In the genomic region with DNA sequence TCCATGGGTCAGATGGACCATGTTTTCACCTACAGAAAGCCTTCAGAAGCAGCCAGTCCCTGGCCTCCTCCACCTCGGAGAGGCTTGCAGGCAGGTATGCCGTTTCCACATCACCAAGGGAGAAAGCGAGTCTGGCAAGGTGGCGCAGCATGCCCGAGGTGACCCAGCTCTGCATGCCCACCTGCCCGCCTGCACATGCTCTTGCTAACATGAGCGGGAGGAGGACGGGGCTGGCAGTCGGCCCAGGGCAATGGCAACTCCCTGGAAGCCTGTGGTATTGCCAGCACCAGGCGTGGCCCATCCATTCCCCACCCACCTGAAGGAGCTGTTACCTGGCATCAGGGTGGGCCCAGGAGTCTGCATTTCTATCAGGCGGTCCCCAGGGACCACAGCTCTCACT, we compare ENCODE assay signal across 1 cellular context.
TF ChIP-seq lines count a peak whose summit lies in the region.

No MANE protein-coding gene starts in this region.

TF ChIP-seq in H1, 55 proteins besides CTCF, POLR2A, EP300 and RAD21:
- no peak for TF ChIP-seq KDM5A (IDR thresholded peaks at IDR 0.05; ENCODE audit: low read length)
- TF ChIP-seq TBP (IDR thresholded peaks at IDR 0.05; ENCODE audit: low read depth, low read length), result no peak
- TF ChIP-seq E2F6 (IDR thresholded peaks at IDR 0.05), result no peak
- TF ChIP-seq CEBPB (IDR thresholded peaks at IDR 0.05; ENCODE audit: low read depth, low read length), result no peak
